ENCODE assay signal across 9 cellular contexts in the genomic region with DNA sequence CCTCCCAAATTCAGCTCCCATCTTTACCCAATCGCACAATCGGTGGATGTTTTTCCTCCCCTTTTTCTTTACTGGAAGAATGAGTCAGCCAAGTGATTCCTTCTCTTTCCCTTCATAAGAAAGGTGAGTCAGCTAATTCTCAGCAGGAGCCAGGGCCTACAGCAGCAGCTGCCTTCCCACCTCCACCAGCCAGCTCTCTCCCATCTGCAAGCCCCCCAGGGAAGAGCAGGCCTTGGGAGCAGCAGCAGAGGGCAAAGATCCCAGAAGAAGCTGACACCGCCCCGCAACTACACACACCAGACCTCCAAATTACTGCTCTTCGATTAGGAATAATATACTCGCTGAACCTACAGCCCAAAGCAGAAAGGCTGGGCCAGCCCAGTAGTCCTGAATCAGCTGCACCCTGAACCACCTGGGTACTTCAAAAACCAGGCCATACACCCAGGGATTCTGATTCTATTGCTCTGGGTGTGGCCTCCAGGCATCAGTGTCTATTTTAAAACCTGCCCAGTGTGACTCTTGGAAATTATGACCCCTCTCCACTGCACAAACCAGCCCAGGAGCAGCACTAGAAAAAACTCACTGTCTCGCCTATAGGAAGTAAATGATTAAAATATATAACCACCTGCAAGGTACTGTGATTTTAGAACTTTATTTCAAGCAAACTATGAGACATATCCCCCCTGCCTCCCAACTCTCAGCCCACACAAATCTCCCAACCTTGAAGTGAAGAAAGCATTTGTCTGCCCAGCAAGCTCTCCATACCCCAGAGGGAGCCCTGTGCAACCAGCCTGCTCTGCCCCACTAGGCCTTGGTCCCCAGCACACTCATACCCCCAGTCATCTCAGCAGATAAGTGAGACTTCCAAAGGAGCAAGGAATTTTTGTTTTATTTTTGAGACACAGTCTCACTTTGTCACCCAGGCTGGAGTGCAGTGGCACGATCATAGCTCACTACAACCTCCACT. TPM values are rescaled to one million over a fixed set of nuclear protein-coding genes. Genes with fewer than 3 reads are reported as not detected.
DNase-seq lines count a peak whose midpoint lies in the region; ATAC-seq and TF ChIP-seq lines count a peak whose summit lies in the region.
"Had no signal": no experiment of that assay in that cellular context is flagged by ENCODE, and none has a peak within 500 bp of the region (broad histone marks: within the 10 kb centered on the region; RNA-seq: fewer than 3 reads in every experiment).

No MANE protein-coding gene starts in this region.

- H3K27me3 Mint-ChIP-seq in progenitor cell of endocrine pancreas, result no peaks in the 10 kb centered on the region
- no peaks in the 10 kb centered on the region for H3K27me3 Mint-ChIP-seq in activated CD8-positive, alpha-beta memory T cell treated with anti-CD3 and anti-CD28 coated beads, Interleukin-2, amount 10 ng/mL, durations not matched to agents 7 days and 5 days

- no peaks in the 10 kb centered on the region for H3K27me3 ChIP-seq in NT2/D1 (ENCODE audit: insufficient read depth, insufficient read length)

- POLR2A ChIA-PET in HEK293T (lab: Yijun Ruan, JAX), result no interaction called here

- H3K9me3 ChIP-seq in NT2/D1 (ENCODE audit: insufficient read depth, low read length), result no peaks in the 10 kb centered on the region

- H3K27ac ChIP-seq in epithelial cell of prostate, result peak overlapping the region; percentile 48

- peaks cover 6% of the 10 kb centered on the region for H3K4me1 ChIP-seq in NT2/D1 (ENCODE audit: insufficient read depth, insufficient read length)

- H3K4me3 Mint-ChIP-seq in progenitor cell of endocrine pancreas (ENCODE audit: low read depth), result no peak overlapping the region
- H3K4me3 Mint-ChIP-seq in activated CD8-positive, alpha-beta memory T cell treated with anti-CD3 and anti-CD28 coated beads, Interleukin-2, amount 10 ng/mL, durations not matched to agents 7 days and 5 days, result no peak overlapping the region

- DNase-seq in GM03348 (ENCODE audit: low spot score), result peak; percentile 72
- peak; percentile 49 for DNase-seq in NT2/D1 (ENCODE audit: low read depth, low spot score)
- no peak for DNase-seq in epithelial cell of prostate (ENCODE audit: low read depth, low spot score)
- DNase-seq in progenitor cell of endocrine pancreas (ENCODE audit: low spot score, unreplicated experiment), result no peak
- DNase-seq in GM20000 (ENCODE audit: low spot score), result no peak
- DNase-seq in HEK293T (ENCODE audit: extremely low spot score), result no peak
- no peak for DNase-seq in activated CD8-positive, alpha-beta memory T cell treated with anti-CD3 and anti-CD28 coated beads, Interleukin-2, amount 10 ng/mL, durations not matched to agents 7 days and 5 days
- DNase-seq: GOT3 had no signal

- H3K9me3 Mint-ChIP-seq in progenitor cell of endocrine pancreas (ENCODE audit: low read depth), result no peaks in the 10 kb centered on the region
- H3K9me3 Mint-ChIP-seq in activated CD8-positive, alpha-beta memory T cell treated with anti-CD3 and anti-CD28 coated beads, Interleukin-2, amount 10 ng/mL, durations not matched to agents 7 days and 5 days (ENCODE audit: low read depth), result no peaks in the 10 kb centered on the region

- TF ChIP-seq CTCF in progenitor cell of endocrine pancreas (IDR thresholded peaks at IDR 0.05; ENCODE audit: unreplicated experiment), result no peak
- no peak for TF ChIP-seq CTCF in GM20000 (IDR thresholded peaks at IDR 0.05; ENCODE audit: extremely low read depth, missing control alignments)

- peaks cover 19% of the 10 kb centered on the region for H3K4me1 Mint-ChIP-seq in progenitor cell of endocrine pancreas (ENCODE audit: low read depth)
- H3K4me1 Mint-ChIP-seq in activated CD8-positive, alpha-beta memory T cell treated with anti-CD3 and anti-CD28 coated beads, Interleukin-2, amount 10 ng/mL, durations not matched to agents 7 days and 5 days, result peaks cover 14% of the 10 kb centered on the region

- no peak overlapping the region for H3K9ac ChIP-seq in NT2/D1 (ENCODE audit: insufficient read length, low read depth)

- H3K36me3 Mint-ChIP-seq in progenitor cell of endocrine pancreas (ENCODE audit: insufficient read depth), result peaks cover 8% of the 10 kb centered on the region
- H3K36me3 Mint-ChIP-seq in activated CD8-positive, alpha-beta memory T cell treated with anti-CD3 and anti-CD28 coated beads, Interleukin-2, amount 10 ng/mL, durations not matched to agents 7 days and 5 days, result peaks cover 1% of the 10 kb centered on the region

- no peak overlapping the region for H3K4me3 ChIP-seq in NT2/D1 (ENCODE audit: insufficient read length, low read depth)

- peak overlapping the region; percentile 6 for H3K27ac Mint-ChIP-seq in progenitor cell of endocrine pancreas
- no peak overlapping the region for H3K27ac Mint-ChIP-seq in activated CD8-positive, alpha-beta memory T cell treated with anti-CD3 and anti-CD28 coated beads, Interleukin-2, amount 10 ng/mL, durations not matched to agents 7 days and 5 days

- peaks cover 30% of the 10 kb centered on the region for H3K36me3 ChIP-seq in NT2/D1 (ENCODE audit: insufficient read depth, insufficient read length, low read length)

- no peak for ATAC-seq in GM18867 (IDR thresholded peaks at IDR 0.05; ENCODE audit: unreplicated experiment)
- no peak for ATAC-seq in activated CD8-positive, alpha-beta memory T cell treated with anti-CD3 and anti-CD28 coated beads, Interleukin-2, amount 10 ng/mL, durations not matched to agents 7 days and 5 days

- CTCF ChIA-PET in HEK293T (lab: Yijun Ruan, JAX), result interaction anchor here (0.7 to 2.1 kb wide), 2 partner anchors 91 to 113 kb away, joined by 3 to 4 read pairs; no protein-coding TSS in a partner anchor
- CTCF ChIA-PET in activated CD8-positive, alpha-beta memory T cell treated with anti-CD3 and anti-CD28 coated beads, Interleukin-2, amount 10 ng/mL, durations not matched to agents 7 days and 5 days (lab: Charles Lee), result interaction anchor here (1.2 kb wide), 1 partner anchor 113 kb away, joined by 4 read pairs; no protein-coding TSS in a partner anchor

TF ChIP-seq in HEK293T, 16 proteins besides CTCF, POLR2A, EP300 and RAD21:
- TF ChIP-seq SUZ12 (IDR thresholded peaks at IDR 0.05) (no peak), FOXA1 (IDR thresholded peaks at IDR 0.05) (no peak), ELF4 (IDR thresholded peaks at IDR 0.05) (no peak), TARDBP (IDR thresholded peaks at IDR 0.05) (no peak), BHLHE40 (IDR thresholded peaks at IDR 0.05; ENCODE audit: borderline replicate concordance) (no peak), LEF1 (IDR thresholded peaks at IDR 0.05; ENCODE audit: borderline replicate concordance) (no peak)
- TF ChIP-seq, protein P1, sequence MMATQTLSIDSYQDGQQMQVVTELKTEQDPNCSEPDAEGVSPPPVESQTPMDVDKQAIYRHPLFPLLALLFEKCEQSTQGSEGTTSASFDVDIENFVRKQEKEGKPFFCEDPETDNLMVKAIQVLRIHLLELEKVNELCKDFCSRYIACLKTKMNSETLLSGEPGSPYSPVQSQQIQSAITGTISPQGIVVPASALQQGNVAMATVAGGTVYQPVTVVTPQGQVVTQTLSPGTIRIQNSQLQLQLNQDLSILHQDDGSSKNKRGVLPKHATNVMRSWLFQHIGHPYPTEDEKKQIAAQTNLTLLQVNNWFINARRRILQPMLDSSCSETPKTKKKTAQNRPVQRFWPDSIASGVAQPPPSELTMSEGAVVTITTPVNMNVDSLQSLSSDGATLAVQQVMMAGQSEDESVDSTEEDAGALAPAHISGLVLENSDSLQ (IDR thresholded peaks at IDR 0.05), result no peak

RNA-seq across cellular contexts. Expression of a gene that starts 7.3 kb away (rescaled TPM):
- 33.1 and 36.0 TPM in 2 replicates for total RNA-seq in progenitor cell of endocrine pancreas
- 10 to 100 TPM; 12.4 to 20.0 TPM for total RNA-seq in activated CD8-positive, alpha-beta memory T cell treated with anti-CD3 and anti-CD28 coated beads, Interleukin-2, amount 10 ng/mL, durations not matched to agents 7 days and 5 days

RNA-seq across cellular contexts. Expression of a gene that starts 48.6 kb away (rescaled TPM):
- total RNA-seq in progenitor cell of endocrine pancreas, result 22.0 and 23.5 TPM in 2 replicates
- 1 to 10 TPM; 1.1 to 2.9 TPM for total RNA-seq in activated CD8-positive, alpha-beta memory T cell treated with anti-CD3 and anti-CD28 coated beads, Interleukin-2, amount 10 ng/mL, durations not matched to agents 7 days and 5 days

Comparison
In these comparisons a context has a peak if more than half of its experiments do, and no peak if none do; other contexts are left out.
1. DNase-seq: peak in GM03348 (single experiment) and NT2/D1 (single experiment); none in epithelial cell of prostate (single experiment), progenitor cell of endocrine pancreas (single experiment), GM20000 (single experiment), HEK293T (single experiment) and activated CD8-positive, alpha-beta memory T cell treated with anti-CD3 and anti-CD28 coated beads, Interleukin-2, amount 10 ng/mL, durations not matched to agents 7 days and 5 days (single experiment).